In genomic region chr19:56660381-56661105, GRCh38 we compare ENCODE assay signal across 12 cellular contexts. TPM values are rescaled to one million over a fixed set of nuclear protein-coding genes. Genes with fewer than 3 reads are reported as not detected.
A peak's percentile ranks its signal among the peaks of the same experiment; 100 is the strongest.
DNase-seq lines count a peak whose midpoint lies in the region; ATAC-seq and TF ChIP-seq lines count a peak whose summit lies in the region.
"Had no signal": no experiment of that assay in that cellular context is flagged by ENCODE, and none has a peak within 500 bp of the region (broad histone marks: within the 10 kb centered on the region; RNA-seq: fewer than 3 reads in every experiment).

No MANE protein-coding gene starts in this region.

- H3K79me2 ChIP-seq in SK-N-SH (ENCODE audit: insufficient read depth) = no peaks in the 10 kb centered on the region

- H3F3A ChIP-seq in SK-N-SH (replicated peaks; ENCODE audit: insufficient read depth) = no peaks in the 10 kb centered on the region

- 60% methylated on average over 25 of the region's 32 CpGs for WGBS in SK-N-SH (ENCODE audit: low lambda C conversion rate)
- 16 to 34% (median 27%) methylated on average over 28 to 32 of the region's 32 CpGs for WGBS in spleen, 5 donors

- H3K4me3 ChIP-seq in SK-N-SH (ENCODE audit: low read depth in 2 of 2, low read length in 1 of 2) = no peak overlapping the region; a peak in 1 of 4 replicates
- H3K4me3 ChIP-seq in spleen = peak overlapping the region in 2 of 8 donors; percentile 20 to 47

- peak; percentile 66 for DNase-seq in SK-N-SH
- peak; percentile 79 for DNase-seq in NCI-H748 (lab: John Stamatoyannopoulos, UW; ENCODE audit: unreplicated experiment)
- peak; percentile 72 for DNase-seq in left cardiac atrium
- DNase-seq in spleen = no peak
- no peak for DNase-seq in stimulated activated CD4-positive, alpha-beta T cell treated with anti-CD3 and anti-CD28 coated beads, Interleukin-4, amount 100 ng/mL, for 4 hours
- DNase-seq in activated gamma-delta T cell treated with Interleukin-2 at 50 U/mL for 16 hours = no peak
- DNase-seq: activated T-cell treated with anti-CD3 and anti-CD28 coated beads for 4 hours; naive B cell; NCI-H1105; stimulated activated naive CD4-positive, alpha-beta T cell had no signal

- no peaks in the 10 kb centered on the region for H3K36me3 ChIP-seq in SK-N-SH (replicated peaks in 1 of 2; ENCODE audit: control insufficient read depth in 1 of 2, insufficient read depth in 2 of 2, low read length in 1 of 2)
- peaks cover 0 to 28% (median 17%) of the 10 kb centered on the region in 6 donors for H3K36me3 ChIP-seq in spleen

- no peak for TF ChIP-seq EP300 in SK-N-SH (IDR thresholded peaks at IDR 0.05; ENCODE audit: borderline replicate concordance in 1 of 2, low read depth in 1 of 2, low read length in 1 of 2)

- H3K27me3 ChIP-seq in SK-N-SH (ENCODE audit: insufficient read depth) (no peaks in the 10 kb centered on the region), spleen (replicated peaks in 1 of 7) (no peaks in the 10 kb centered on the region)

- TF ChIP-seq CTCF in SK-N-SH (IDR thresholded peaks at IDR 0.05) (no peak), spleen (IDR thresholded peaks at IDR 0.05 in 8 of 11, conservative IDR thresholded peaks at IDR 0.05 in 3 of 11) (peak in 7 of 11 experiments; percentile 7 to 41 (median 28))

- no peak overlapping the region for H3K27ac ChIP-seq in SK-N-SH (ENCODE audit: low read depth in 2 of 2, low read length in 1 of 2)
- H3K27ac ChIP-seq in spleen = peak overlapping the region in 1 of 8 donors; percentile 1

- CTCF ChIA-PET in SK-N-SH (lab: Yijun Ruan, JAX) = interaction anchor here (1.2 kb wide), 1 partner anchor 62 kb away, joined by 3 read pairs; no protein-coding TSS in a partner anchor

- no peaks in the 10 kb centered on the region for H3K4me1 ChIP-seq in SK-N-SH (ENCODE audit: control insufficient read depth in 1 of 2, insufficient read depth in 2 of 2, low read depth in 1 of 2, low read length in 1 of 2)
- H3K4me1 ChIP-seq in spleen = peaks cover 0 to 5% (median 0%) of the 10 kb centered on the region in 6 donors

- no peak overlapping the region for H3K9ac ChIP-seq in SK-N-SH

- TF ChIP-seq RAD21 in SK-N-SH (IDR thresholded peaks at IDR 0.05; ENCODE audit: low read length) = no peak

- H3K4me2 ChIP-seq in SK-N-SH = no peak overlapping the region

- no peak for TF ChIP-seq POLR2A in spleen (IDR thresholded peaks at IDR 0.05)

- no peaks in the 10 kb centered on the region for H3K9me2 ChIP-seq in SK-N-SH

- POLR2A ChIA-PET in SK-N-SH (lab: Yijun Ruan, JAX) = no interaction called here

- no peaks in the 10 kb centered on the region for H4K20me1 ChIP-seq in SK-N-SH (ENCODE audit: insufficient read depth)

- ATAC-seq in SK-N-SH treated with all-trans-retinoic acid at 6 μM for 48 hours = no peak
- ATAC-seq in left cardiac atrium = peak; percentile 76 to 91
- no peak for ATAC-seq in GM19351 (IDR thresholded peaks at IDR 0.05; ENCODE audit: unreplicated experiment)

- intact Hi-C loops in left cardiac atrium (cut with DNase I) = no loop called here
- intact Hi-C loops in spleen (cut with DNase I; ENCODE audit: low total_unique reads) = no loop called here

- no peak overlapping the region for H2AFZ ChIP-seq in SK-N-SH (ENCODE audit: low read depth)

- H3K9me3 ChIP-seq in SK-N-SH = no peaks in the 10 kb centered on the region
- peaks cover 0 to 97% (median 77%) of the 10 kb centered on the region in 8 donors for H3K9me3 ChIP-seq in spleen

TF ChIP-seq in SK-N-SH, 30 proteins besides CTCF, POLR2A, EP300 and RAD21:
- TF ChIP-seq CHD2 (IDR thresholded peaks at IDR 0.05; ENCODE audit: low read length, partially characterized antibody) (no peak), PBX3 (IDR thresholded peaks at IDR 0.05) (no peak), USF2 (IDR thresholded peaks at IDR 0.05; ENCODE audit: borderline replicate concordance, low read depth, low read length) (no peak)

TF ChIP-seq in SK-N-SH treated with all-trans-retinoic acid at 6 μM for 48 hours, 23 proteins besides CTCF, POLR2A, EP300 and RAD21 (continues in another document):
- TF ChIP-seq CSRNP3 (CRISPR knock-in tag; IDR thresholded peaks at IDR 0.05) (no peak), ZFP3 (CRISPR knock-in tag; IDR thresholded peaks at IDR 0.05) (no peak), TCF4 (CRISPR knock-in tag; IDR thresholded peaks at IDR 0.05; ENCODE audit: borderline replicate concordance) (no peak), SNAI2 (CRISPR knock-in tag; IDR thresholded peaks at IDR 0.05) (no peak), TOX (CRISPR knock-in tag; IDR thresholded peaks at IDR 0.05; ENCODE audit: borderline replicate concordance) (no peak), TSHZ2 (CRISPR knock-in tag; IDR thresholded peaks at IDR 0.05) (no peak), ARNTL (CRISPR knock-in tag; IDR thresholded peaks at IDR 0.05; ENCODE audit: borderline replicate concordance, low read depth) (no peak), CSDC2 (CRISPR knock-in tag; IDR thresholded peaks at IDR 0.05) (no peak), PATZ1 (CRISPR knock-in tag; IDR thresholded peaks at IDR 0.05; ENCODE audit: borderline replicate concordance) (no peak), ZFP30 (CRISPR knock-in tag; IDR thresholded peaks at IDR 0.05) (no peak), ESRRG (CRISPR knock-in tag; IDR thresholded peaks at IDR 0.05) (no peak), ISL1 (CRISPR knock-in tag; IDR thresholded peaks at IDR 0.05) (no peak), ZNF70 (CRISPR knock-in tag; IDR thresholded peaks at IDR 0.05) (no peak), GLIS3 (CRISPR knock-in tag; IDR thresholded peaks at IDR 0.05) (no peak)

RNA-seq across cellular contexts. Expression of gene ZNF835, which starts 11.0 kb away (rescaled TPM):
- 0.03 TPM in 1 of 2 replicates, not detected in the other for polyA plus RNA-seq in SK-N-SH (2012; rRNA removed)
- polyA plus RNA-seq in SK-N-SH (2012; cell fraction: cytosol; rRNA removed) = 0.03 and 0.04 TPM in 2 replicates
- polyA plus RNA-seq in SK-N-SH (2012; cell fraction: nucleus; rRNA removed) = 0.15 TPM in 1 of 2 replicates, not detected in the other
- 1 to 10 TPM; 2.2 to 4.1 TPM for total RNA-seq in left cardiac atrium
- 1 to 10 TPM; 3.0 to 6.8 (median 4.4) TPM for total RNA-seq in spleen
- polyA plus RNA-seq in spleen = 1 to 10 TPM in 2 of 3 donors, under 1 TPM in 1; 0.70 to 1.7 (median 1.2) TPM

RNA-seq across cellular contexts. Expression of gene SMIM17, which starts 17.6 kb away (rescaled TPM):
- polyA plus RNA-seq in SK-N-SH (2012; rRNA removed) (0.05 and 0.06 TPM in 2 replicates), spleen (not detected)
- 0.16 and 0.19 TPM in 2 replicates for polyA plus RNA-seq in SK-N-SH (2012; cell fraction: cytosol; rRNA removed)
- polyA plus RNA-seq in SK-N-SH (2012; cell fraction: nucleus; rRNA removed) = 0.37 and 0.49 TPM in 2 replicates
- total RNA-seq in left cardiac atrium (under 1 TPM in 1 of 2 donors, not detected in 1; 0.39 TPM), spleen (under 1 TPM in 4 of 7 donors, not detected in 3; 0.27 to 0.67 (median 0.39) TPM)

Comparison
In these comparisons a context has a peak if more than half of its experiments do, and no peak if none do; other contexts are left out.
1. DNase-seq: peak in SK-N-SH (single experiment), NCI-H748 (single experiment) and left cardiac atrium (single experiment); none in spleen (single experiment), stimulated activated CD4-positive, alpha-beta T cell treated with anti-CD3 and anti-CD28 coated beads, Interleukin-4, amount 100 ng/mL, for 4 hours (0 of 2) and activated gamma-delta T cell treated with Interleukin-2 at 50 U/mL for 16 hours (single experiment).
2. ATAC-seq: peak in left cardiac atrium (2 of 2); none in SK-N-SH treated with all-trans-retinoic acid at 6 μM for 48 hours (single experiment) and GM19351 (single experiment).